ENCODE assay signal across 8 cellular contexts in the genomic region with DNA sequence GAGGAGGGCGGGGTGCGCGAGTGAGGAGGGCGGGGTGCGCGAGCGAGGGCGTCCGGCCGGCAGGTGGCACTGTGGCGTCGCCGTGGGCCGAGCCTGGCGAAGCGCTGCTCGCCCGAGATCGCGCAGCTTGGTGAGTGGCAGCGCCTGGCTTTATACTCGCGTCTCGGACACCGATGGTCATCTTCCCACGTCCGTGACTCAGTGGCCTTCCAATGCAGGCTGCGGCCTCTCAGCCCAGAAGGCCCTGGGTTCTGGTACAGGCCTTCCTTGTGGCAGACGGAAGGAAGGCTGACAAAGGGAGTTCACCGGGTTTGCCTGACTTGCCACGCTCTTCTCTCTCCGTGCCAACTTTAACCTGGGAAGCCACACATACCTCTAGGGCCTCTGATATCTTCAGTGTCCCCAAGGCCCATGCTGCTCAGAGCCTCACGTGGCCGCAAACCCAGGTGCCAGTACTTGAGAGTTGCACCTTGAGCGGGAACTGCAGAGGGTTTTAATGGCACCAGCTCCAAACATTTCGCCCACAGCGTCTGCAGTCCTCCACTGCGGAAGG.
A peak's percentile ranks its signal among the peaks of the same experiment; 100 is the strongest.
DNase-seq lines count a peak whose midpoint lies in the region; ATAC-seq lines count a peak whose summit lies in the region.

No MANE protein-coding gene starts in this region.

- H3K9me3 ChIP-seq in HUES6 (ENCODE audit: control insufficient read depth, insufficient read depth, low read depth, low read length) (no peaks in the 10 kb centered on the region), iPS-20b (ENCODE audit: insufficient read depth, low read depth, low read length) (no peaks in the 10 kb centered on the region)

- DNase-seq in DMS114 treated with DMSO at 0.1 percent for 48 hours (lab: John Stamatoyannopoulos, UW; ENCODE audit: unreplicated experiment) (peak; percentile 37), UCSD-AML1 (lab: John Stamatoyannopoulos, UW; ENCODE audit: unreplicated experiment) (peak; percentile 81), brain pericyte (ENCODE audit: low read depth, low spot score) (peak; percentile 39), DMS153 (lab: John Stamatoyannopoulos, UW) (no peak)

- H3K27ac ChIP-seq in HUES6 (ENCODE audit: low read depth, low read length), result no peak overlapping the region
- H3K27ac ChIP-seq in iPS-20b (ENCODE audit: low read length), result no peak overlapping the region
- peak overlapping the region in 13 of 21 experiments; percentile 4 to 84 (median 68) for H3K27ac ChIP-seq in skin epidermis

- H3K4me3 ChIP-seq in HUES6 (ENCODE audit: low read depth, low read length) (peak overlapping the region; percentile 89), iPS-20b (ENCODE audit: low read length) (peak overlapping the region; percentile 82), skin epidermis (peak overlapping the region; percentile 13 to 38 (median 28))

- H3K4me1 ChIP-seq in HUES6 (ENCODE audit: control insufficient read depth, insufficient read depth, low read length) (peaks cover 8% of the 10 kb centered on the region), iPS-20b (ENCODE audit: insufficient read depth, low read length) (peaks cover 20% of the 10 kb centered on the region)

- peaks cover 45% of the 10 kb centered on the region for H3K27me3 ChIP-seq in HUES6 (ENCODE audit: control insufficient read depth, insufficient read depth, low read length)
- peaks cover 61% of the 10 kb centered on the region for H3K27me3 ChIP-seq in iPS-20b (ENCODE audit: insufficient read depth, low read length)

- H3K9ac ChIP-seq in HUES6 (ENCODE audit: low read length) (peak overlapping the region; percentile 69), iPS-20b (ENCODE audit: low read depth, low read length) (peak overlapping the region; percentile 85; the same call in 1 of the 2 replicates)

- ATAC-seq in GM21423 (IDR thresholded peaks at IDR 0.05; ENCODE audit: unreplicated experiment), result peak; percentile 94

- H3K36me3 ChIP-seq in HUES6 (ENCODE audit: control insufficient read depth, insufficient read depth, low read length) (no peaks in the 10 kb centered on the region), iPS-20b (ENCODE audit: insufficient read depth, low read depth, low read length) (no peaks in the 10 kb centered on the region)

Comparison
In these comparisons a context has a peak if more than half of its experiments do, and no peak if none do; other contexts are left out.
1. H3K27ac ChIP-seq: peak in skin epidermis (13 of 21); none in HUES6 (single experiment) and iPS-20b (single experiment).
2. H3K4me3 ChIP-seq: peak in every context shown above with its lines; median percentile 89 in HUES6; 82 in iPS-20b; 28 in skin epidermis.